Comparison of ENCODE assay signal across 1 cellular context in the genomic region with DNA sequence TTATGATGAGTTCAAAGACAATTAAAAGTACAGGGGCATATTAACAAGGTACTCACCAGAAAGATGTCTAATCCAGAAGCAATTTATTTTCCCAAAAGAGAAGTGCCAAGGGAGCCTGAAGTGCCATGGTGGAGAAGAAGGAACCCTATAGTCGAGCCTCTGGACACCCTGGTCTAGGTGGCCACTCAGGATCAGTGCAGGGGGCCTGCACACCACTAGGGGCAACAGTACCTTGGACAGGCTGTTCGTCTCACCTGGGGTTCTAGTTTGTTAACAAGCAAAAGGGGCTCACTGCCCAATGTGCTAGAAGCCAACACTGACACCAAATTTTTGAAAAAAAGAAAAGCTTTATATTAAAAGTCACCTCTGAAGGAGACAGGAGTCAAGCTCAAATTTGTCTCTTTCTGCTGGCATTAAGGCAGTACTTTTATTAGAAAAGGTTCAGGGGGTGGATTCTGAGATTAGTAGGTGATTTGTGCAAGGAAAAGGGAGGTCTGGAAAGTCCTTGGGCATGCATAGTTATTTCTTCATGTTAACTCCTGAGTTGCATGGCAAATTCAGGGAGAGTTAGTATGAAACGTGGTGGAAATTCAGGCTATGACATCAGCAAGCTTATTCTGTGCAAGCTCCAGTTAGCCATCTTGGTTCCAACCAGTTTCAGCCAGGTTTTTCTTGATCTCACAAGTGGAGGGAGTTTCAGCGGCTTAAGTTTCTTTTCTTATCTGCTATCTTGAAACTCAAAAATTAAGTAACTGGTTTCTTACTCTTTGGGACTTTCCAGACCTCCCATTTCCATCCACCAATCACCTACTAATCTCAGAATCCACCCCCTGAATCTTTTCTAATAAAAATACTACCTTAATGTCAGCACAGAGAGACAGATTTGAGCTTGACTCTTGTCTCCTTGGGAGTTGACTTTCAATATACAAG.
TF ChIP-seq lines count a peak whose summit lies in the region.

No MANE protein-coding gene starts in this region.

TF ChIP-seq in HCT116, 20 proteins besides CTCF, POLR2A, EP300 and RAD21 (continued from another document):
- TF ChIP-seq FOSL1 (IDR thresholded peaks at IDR 0.05; ENCODE audit: low read depth) (no peak), ELF1 (IDR thresholded peaks at IDR 0.05; ENCODE audit: borderline replicate concordance, low read depth) (no peak), CBX3 (IDR thresholded peaks at IDR 0.05; ENCODE audit: low read depth) (no peak), EZH2 (IDR thresholded peaks at IDR 0.05) (no peak), EZH2phosphoT487 (IDR thresholded peaks at IDR 0.05; ENCODE audit: borderline replicate concordance) (no peak)
